In the genomic region with DNA sequence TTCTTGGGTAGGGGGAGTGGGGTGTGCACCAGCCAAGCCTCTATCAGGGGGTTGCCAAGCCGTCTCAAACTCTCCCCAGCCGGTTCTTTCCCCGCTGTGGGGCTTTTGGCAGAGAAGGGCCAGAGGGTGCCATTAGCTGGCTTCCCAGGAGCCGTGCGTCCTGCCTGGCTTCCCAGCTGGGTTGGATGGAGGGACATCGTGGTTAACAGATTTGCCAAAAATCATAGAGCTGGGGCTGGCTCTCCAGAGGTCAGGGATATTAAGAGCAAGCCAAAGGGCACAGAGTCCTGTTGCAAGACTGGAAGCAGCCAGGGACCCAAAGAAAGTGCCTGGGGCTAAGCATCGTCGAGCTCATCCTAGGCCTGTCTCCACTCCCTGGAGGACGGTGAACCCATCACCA, we compare ENCODE assay signal across 31 cellular contexts.
"Had no signal": no experiment of that assay in that cellular context is flagged by ENCODE, and none has a peak within 500 bp of the region (broad histone marks: within the 10 kb centered on the region; RNA-seq: fewer than 3 reads in every experiment).

No MANE protein-coding gene starts in this region.

- H3K9me3 ChIP-seq: body of pancreas, breast epithelium, SJCRH30 had no signal

- DNase-seq: activated CD4-positive, alpha-beta T cell treated with anti-CD3 and anti-CD28 coated beads for 1 hour; activated CD4-positive, alpha-beta T cell treated with anti-CD3 and anti-CD28 coated beads for 48 hours; activated CD4-positive, CD25-positive, alpha-beta regulatory T cell; activated CD8-positive, alpha-beta T cell treated with anti-CD3 and anti-CD28 coated beads for 36 hours; activated effector memory CD4-positive, alpha-beta T cell treated with anti-CD3 and anti-CD28 coated beads, Interleukin-2, amount 50 U/mL, for 16 hours; activated naive CD4-positive, alpha-beta T cell; activated naive CD4-positive, alpha-beta T cell treated with anti-CD3 and anti-CD28 coated beads, Interleukin-2, amount 50 U/mL, for 16 hours; activated naive CD8-positive, alpha-beta T cell treated with anti-CD3 and anti-CD28 coated beads for 36 hours; activated T-cell treated with anti-CD3 and anti-CD28 coated beads, Interleukin-2, amount 50 U/mL, for 1 hour; activated T-cell treated with anti-CD3 and anti-CD28 coated beads, Interleukin-2, amount 50 U/mL, for 72 hours; NCI-H1105; NCI-H1417 treated with DMSO at 0.1 percent for 48 hours; NCI-H187 treated with DMSO at 0.1 percent for 48 hours; NCI-H2081; NCI-H2171 treated with DMSO at 0.1 percent for 48 hours; NCI-H2227 treated with DMSO at 0.1 percent for 48 hours; NCI-H446 treated with DMSO at 0.1 percent for 48 hours; NCI-H524; NCI-H69; NK-92 treated with Interleukin-12 subunit alpha and Interleukin-12 subunit beta, amount 100 ng/mL, for 24 hours; OCI-M1; SHP77; SJCRH30; T1000; WERI-Rb-1 had no signal

- H3K27ac ChIP-seq: body of pancreas, breast epithelium, SJCRH30, SK-N-MC, WERI-Rb-1 had no signal

- H3K36me3 ChIP-seq: breast epithelium, SJCRH30, WERI-Rb-1 had no signal

- H3K4me3 ChIP-seq: body of pancreas, breast epithelium, K562, SJCRH30, SK-N-MC had no signal

- H3K4me1 ChIP-seq: breast epithelium had no signal

- H3K27me3 ChIP-seq: body of pancreas, breast epithelium, SJCRH30 had no signal

- ATAC-seq: activated CD8-positive, alpha-beta T cell treated with anti-CD3 and anti-CD28 coated beads for 36 hours; activated T-cell treated with anti-CD3 and anti-CD28 coated beads, Interleukin-2, amount 50 U/mL, for 72 hours; activated T-helper 17 cell treated with anti-CD3 and anti-CD28 coated beads, Interleukin-2, amount 50 U/mL, for 72 hours; body of pancreas; K562; Panc1 had no signal
